Comparison of ENCODE assay signal across 1 cellular context in genomic region chr11:88434333-88434976, GRCh38.
TF ChIP-seq lines count a peak whose summit lies in the region.

No MANE protein-coding gene starts in this region.

TF ChIP-seq in HEK293, 187 proteins besides CTCF, POLR2A, EP300 and RAD21 (continued from another document):
- no peak for TF ChIP-seq PRDM2 (tag by site-specific recombination; IDR thresholded peaks at IDR 0.05; ENCODE audit: borderline replicate concordance)
- TF ChIP-seq ZNF510 (tag by site-specific recombination; IDR thresholded peaks at IDR 0.05; ENCODE audit: insufficient replicate concordance), result no peak
- TF ChIP-seq ZNF645 (tag by site-specific recombination; IDR thresholded peaks at IDR 0.05), result no peak
- peak; percentile 25 for TF ChIP-seq SETDB1 (IDR thresholded peaks at IDR 0.05; ENCODE audit: insufficient read length, low read length)
- TF ChIP-seq ZNF311 (tag by site-specific recombination; IDR thresholded peaks at IDR 0.05; ENCODE audit: borderline replicate concordance), result no peak
- peak; percentile 49; the same call in 1 of the 2 replicates for TF ChIP-seq TRIM28 (IDR thresholded peaks at IDR 0.05; ENCODE audit: borderline replicate concordance, low read length)
